Comparison of ENCODE assay signal across 21 cellular contexts in the genomic region with DNA sequence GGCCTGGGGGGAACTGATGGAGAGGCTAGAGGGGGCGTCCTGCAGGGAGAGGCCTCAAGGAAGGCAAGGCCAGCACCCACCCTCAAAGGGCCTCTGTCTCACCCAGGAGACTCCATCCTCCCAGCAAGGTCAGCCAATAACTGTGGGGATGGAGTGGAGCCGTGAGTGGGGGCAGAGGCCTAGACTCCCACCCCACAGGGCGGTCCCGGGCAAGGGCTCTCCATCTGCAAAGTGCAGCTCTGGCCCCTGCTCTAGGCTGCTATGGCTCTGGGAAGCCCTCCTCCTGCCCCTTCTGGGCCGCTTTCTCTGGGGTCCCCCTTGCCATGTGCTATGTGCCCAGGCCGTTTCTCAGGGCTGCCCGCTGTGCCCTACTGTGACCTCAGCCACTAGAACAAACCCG. TPM values are rescaled to one million over a fixed set of nuclear protein-coding genes. Genes with fewer than 3 reads are reported as not detected.
DNase-seq lines count a peak whose midpoint lies in the region; ATAC-seq and TF ChIP-seq lines count a peak whose summit lies in the region.
"Had no signal": no experiment of that assay in that cellular context is flagged by ENCODE, and none has a peak within 500 bp of the region (broad histone marks: within the 10 kb centered on the region; RNA-seq: fewer than 3 reads in every experiment).

No MANE protein-coding gene starts in this region.

- H3K36me3 Mint-ChIP-seq in stimulated activated naive B cell treated with anti-CD40 and anti-IgM and Interleukin-4, amounts not matched to agents 10 μg/mL and 1 μg/mL and 100 μg/mL, for 72 hours = peaks cover 43 to 55% of the 10 kb centered on the region in 2 donors

- no peak overlapping the region for H3K4me3 ChIP-seq in cardiac muscle cell
- H3K4me3 ChIP-seq in Panc1 (ENCODE audit: low read depth in 2 of 2, low read length in 2 of 2) = no peak overlapping the region
- H3K4me3 ChIP-seq in brain microvascular endothelial cell (ENCODE audit: low read depth, low read length) = no peak overlapping the region
- H3K4me3 ChIP-seq in thyroid gland (replicated peaks in 1 of 3) = no peak overlapping the region
- H3K4me3 ChIP-seq: stomach had no signal

- ATAC-seq in Right ventricle myocardium superior (ENCODE audit: poor library complexity) = no peak
- 0 out of 2 replicates have a peak, but pooled peaks have one; percentile 24 for ATAC-seq in Panc1
- peak; percentile 1 for ATAC-seq in left lobe of liver
- peak in 1 of 2 donors; percentile 9 for ATAC-seq in stimulated activated naive B cell treated with anti-CD40 and anti-IgM and Interleukin-4, amounts not matched to agents 10 μg/mL and 1 μg/mL and 100 μg/mL, for 72 hours (replicated peaks)
- ATAC-seq: foreskin keratinocyte had no signal

- CTCF ChIA-PET in Panc1 (lab: Charles Lee) = no interaction called here

- H3K4me3 Mint-ChIP-seq in stimulated activated naive B cell treated with anti-CD40 and anti-IgM and Interleukin-4, amounts not matched to agents 10 μg/mL and 1 μg/mL and 100 μg/mL, for 72 hours = no peak overlapping the region
- H3K4me3 Mint-ChIP-seq: activated B cell treated with CpG ODN at 0.5 μM for 24 hours; activated T-cell treated with anti-CD3 and anti-CD28 coated beads, Interleukin-2, amount 50 U/mL, for 24 hours had no signal

- in situ Hi-C loops in Panc1 (cut with HindIII; ENCODE audit: low pct_unique_long_range_greater_than_20kb, low sequenced_read_pairs) (no loop called here), brain microvascular endothelial cell (cut with HindIII; ENCODE audit: low pct_ligation_motif_present, low sequenced_read_pairs) (no loop called here)

- H3K27ac Mint-ChIP-seq in stimulated activated naive B cell treated with anti-CD40 and anti-IgM and Interleukin-4, amounts not matched to agents 10 μg/mL and 1 μg/mL and 100 μg/mL, for 72 hours = peak overlapping the region; percentile 82
- H3K27ac Mint-ChIP-seq: activated B cell treated with CpG ODN at 0.5 μM for 24 hours had no signal

- peaks cover 18% of the 10 kb centered on the region for H3K36me3 ChIP-seq in cardiac muscle cell
- H3K36me3 ChIP-seq in Panc1 (ENCODE audit: control insufficient read depth, insufficient read depth, low read length) = no peaks in the 10 kb centered on the region
- H3K36me3 ChIP-seq in brain microvascular endothelial cell (replicated peaks) = peaks cover 69% of the 10 kb centered on the region
- H3K36me3 ChIP-seq in thyroid gland = peaks cover 57 to 60% of the 10 kb centered on the region in 2 donors

- H3K27ac ChIP-seq in cardiac muscle cell (peak overlapping the region; percentile 40), Panc1 (ENCODE audit: low read length) (no peak overlapping the region), brain microvascular endothelial cell (no peak overlapping the region), thyroid gland (no peak overlapping the region)
- H3K27ac ChIP-seq: C4-2B, foreskin keratinocyte, neutrophil, stomach had no signal

- H3K4me1 ChIP-seq in cardiac muscle cell (ENCODE audit: low read depth) = no peaks in the 10 kb centered on the region
- H3K4me1 ChIP-seq in Panc1 (ENCODE audit: control insufficient read depth, insufficient read depth, low read length) = no peaks in the 10 kb centered on the region
- peaks cover 0 to under 1% of the 10 kb centered on the region in 2 donors for H3K4me1 ChIP-seq in thyroid gland

- no peaks in the 10 kb centered on the region for H3K9me3 Mint-ChIP-seq in stimulated activated naive B cell treated with anti-CD40 and anti-IgM and Interleukin-4, amounts not matched to agents 10 μg/mL and 1 μg/mL and 100 μg/mL, for 72 hours
- H3K9me3 Mint-ChIP-seq: activated B cell treated with CpG ODN at 0.5 μM for 24 hours; activated T-cell treated with anti-CD3 and anti-CD28 coated beads, Interleukin-2, amount 50 U/mL, for 24 hours had no signal

- H3K27me3 Mint-ChIP-seq in stimulated activated naive B cell treated with anti-CD40 and anti-IgM and Interleukin-4, amounts not matched to agents 10 μg/mL and 1 μg/mL and 100 μg/mL, for 72 hours = no peaks in the 10 kb centered on the region
- H3K27me3 Mint-ChIP-seq: activated B cell treated with CpG ODN at 0.5 μM for 24 hours; activated T-cell treated with anti-CD3 and anti-CD28 coated beads, Interleukin-2, amount 50 U/mL, for 24 hours had no signal

- POLR2A ChIA-PET in Panc1 (lab: Charles Lee) = interaction anchor here (0.7 kb wide), 1 partner anchor 74 kb away, joined by 3 read pairs; no protein-coding TSS in a partner anchor

- TF ChIP-seq POLR2A in thyroid gland (IDR thresholded peaks at IDR 0.05) = no peak

- peaks cover 7 to 8% of the 10 kb centered on the region in 2 donors for H3K4me1 Mint-ChIP-seq in stimulated activated naive B cell treated with anti-CD40 and anti-IgM and Interleukin-4, amounts not matched to agents 10 μg/mL and 1 μg/mL and 100 μg/mL, for 72 hours
- H3K4me1 Mint-ChIP-seq: activated B cell treated with CpG ODN at 0.5 μM for 24 hours had no signal

- WGBS in thyroid gland, 2 donors = 93 to 94% methylated on average over 3 to 6 of the region's 8 CpGs

- H3K27me3 ChIP-seq in cardiac muscle cell (no peaks in the 10 kb centered on the region), Panc1 (ENCODE audit: control insufficient read depth, insufficient read depth, low read length) (no peaks in the 10 kb centered on the region), brain microvascular endothelial cell (replicated peaks) (no peaks in the 10 kb centered on the region), thyroid gland (no peaks in the 10 kb centered on the region)
- H3K27me3 ChIP-seq: foreskin keratinocyte, neutrophil, stomach had no signal

- TF ChIP-seq CTCF in cardiac muscle cell (IDR thresholded peaks at IDR 0.05; ENCODE audit: low read depth, low read length) (no peak), Panc1 (IDR thresholded peaks at IDR 0.05) (no peak), brain microvascular endothelial cell (IDR thresholded peaks at IDR 0.05; ENCODE audit: low read depth, low read length, missing control alignments) (no peak), thyroid gland (IDR thresholded peaks at IDR 0.05) (no peak)

- BruUV-seq in Panc1 (replicated peaks; lab: Mats Ljungman, UMichigan) = no TSS peak

- H3K9me3 ChIP-seq in cardiac muscle cell (ENCODE audit: low read depth) (no peaks in the 10 kb centered on the region), Panc1 (ENCODE audit: control insufficient read depth, insufficient read depth, low read depth, low read length) (no peaks in the 10 kb centered on the region), thyroid gland (no peaks in the 10 kb centered on the region)
- H3K9me3 ChIP-seq: neutrophil, stomach had no signal

- intact Hi-C loops in Right ventricle myocardium superior (cut with DNase I) = no loop called here
- intact Hi-C loops in Panc1 (cut with micrococcal nuclease; ENCODE audit: unreplicated experiment) = no loop called here
- intact Hi-C loops in thyroid gland (cut with DNase I) = no loop called here

- no peak for DNase-seq in cardiac muscle cell (ENCODE audit: low read depth in 1 of 2, low spot score in 1 of 2)
- no peak for DNase-seq in Right ventricle myocardium superior
- DNase-seq in Panc1 (ENCODE audit: low read depth, low spot score) = no peak
- DNase-seq in left lobe of liver (ENCODE audit: low spot score) = no peak
- no peak for DNase-seq in stimulated activated naive B cell treated with anti-CD40 and anti-IgM and Interleukin-4, amounts not matched to agents 10 μg/mL and 1 μg/mL and 100 μg/mL, for 72 hours
- no peak for DNase-seq in brain microvascular endothelial cell
- DNase-seq in thyroid gland = no peak
- no peak for DNase-seq in activated CD4-positive, alpha-beta T cell treated with anti-CD3 and anti-CD28 coated beads for 1 hour
- DNase-seq: ACHN; activated B cell treated with CpG ODN at 0.5 μM for 24 hours; activated naive CD4-positive, alpha-beta T cell treated with Interleukin-2 at 50 U/mL for 16 hours; activated T-cell treated with anti-CD3 and anti-CD28 coated beads, Interleukin-2, amount 50 U/mL, for 24 hours; central memory CD4-positive, alpha-beta T cell; foreskin keratinocyte; MM.1S; NCI-H1417 treated with DMSO at 0.1 percent for 48 hours; NCI-H510A treated with DMSO at 0.1 percent for 48 hours; small intestine; stomach had no signal

RNA-seq across cellular contexts. Expression of gene FPGS, which starts 14.0 kb away (rescaled TPM):
- total RNA-seq in cardiac muscle cell = 112 and 123 TPM in 2 replicates
- polyA plus RNA-seq in cardiac muscle cell = 78.3 and 111 TPM in 2 replicates
- total RNA-seq in Right ventricle myocardium superior = 31.5 TPM
- total RNA-seq in Panc1 (2021; ENCODE audit: unreplicated experiment) = 56.5 TPM
- 62.7 TPM for polyA plus RNA-seq in Panc1 (2012; ENCODE audit: insufficient read length)
- total RNA-seq in left lobe of liver = 82.9 TPM
- total RNA-seq in thyroid gland = 10 to 100 TPM; 58.5 to 78.0 (median 62.1) TPM

RNA-seq across cellular contexts. Expression of gene CDK9, which starts 30.9 kb away (rescaled TPM):
- total RNA-seq in cardiac muscle cell = 85.1 and 162 TPM in 2 replicates
- polyA plus RNA-seq in cardiac muscle cell = 139 and 193 TPM in 2 replicates
- total RNA-seq in Right ventricle myocardium superior = 44.4 TPM
- 48.7 TPM for total RNA-seq in Panc1 (2021; ENCODE audit: unreplicated experiment)
- 66.8 TPM for polyA plus RNA-seq in Panc1 (2012; ENCODE audit: insufficient read length)
- 55.5 TPM for total RNA-seq in left lobe of liver
- 10 to 100 TPM; 47.5 to 85.2 (median 78.3) TPM for total RNA-seq in thyroid gland

RNA-seq across cellular contexts. Expression of gene ENG, which starts 37.7 kb away (rescaled TPM):
- total RNA-seq in cardiac muscle cell (6.9 and 15.8 TPM in 2 replicates), Right ventricle myocardium superior (118 TPM), Panc1 (2021; ENCODE audit: unreplicated experiment) (25.1 TPM), left lobe of liver (34.1 TPM), thyroid gland (100 to 1,000 TPM in 1 of 4 donors, 10 to 100 TPM in 3; 45.6 to 115 (median 51.1) TPM)
- polyA plus RNA-seq in cardiac muscle cell = 12.6 and 35.4 TPM in 2 replicates
- polyA plus RNA-seq in Panc1 (2012; ENCODE audit: insufficient read length) = 41.4 TPM

RNA-seq across cellular contexts. Expression of gene SH2D3C, which starts 38.3 kb away (rescaled TPM):
- total RNA-seq in cardiac muscle cell (3.5 and 9.9 TPM in 2 replicates), Right ventricle myocardium superior (18.2 TPM), Panc1 (2021; ENCODE audit: unreplicated experiment) (0.49 TPM), left lobe of liver (3.4 TPM), thyroid gland (10 to 100 TPM; 10.0 to 24.9 (median 18.2) TPM)
- 3.7 and 9.4 TPM in 2 replicates for polyA plus RNA-seq in cardiac muscle cell
- polyA plus RNA-seq in Panc1 (2012; ENCODE audit: insufficient read length) = 0.86 TPM
